8 cellular contexts compared by ENCODE assay signal in genomic region chr22:18000441-18001039, GRCh38. TPM values are rescaled to one million over a fixed set of nuclear protein-coding genes. Genes with fewer than 3 reads are reported as not detected.
DNase-seq lines count a peak whose midpoint lies in the region; ATAC-seq, FAIRE-seq and TF ChIP-seq lines count a peak whose summit lies in the region.

No MANE protein-coding gene starts in this region.

- POLR2A ChIA-PET in activated B cell treated with CpG ODN at 0.5 μM for 24 hours (lab: Charles Lee): interaction anchor here (0.7 to 7.4 kb wide), 14 partner anchors 10 to 442 kb away, joined by 3 to 66 read pairs (median 7); partner anchors contain the start of genes MICAL3 and PEX26
- POLR2A ChIA-PET in H1 (lab: Charles Lee; ENCODE audit: partially characterized antibody): interaction anchor here (0.7 to 1.7 kb wide), 2 partner anchors 9 to 78 kb away, joined by 3 read pairs; no protein-coding TSS in a partner anchor

- no peak overlapping the region for H2BK12ac ChIP-seq in H1 (ENCODE audit: low read depth, low read length)

- peaks cover 85% of the 10 kb centered on the region for H3K4me1 Mint-ChIP-seq in activated B cell treated with CpG ODN at 0.5 μM for 24 hours
- peaks cover 59 to 86% (median 86%) of the 10 kb centered on the region in 3 donors for H3K4me1 Mint-ChIP-seq in naive B cell

- H3K36me3 Mint-ChIP-seq in activated B cell treated with CpG ODN at 0.5 μM for 24 hours (ENCODE audit: low read depth): peaks cover 10% of the 10 kb centered on the region
- no peaks in the 10 kb centered on the region for H3K36me3 Mint-ChIP-seq in naive B cell

- peaks cover 0 to 3% (median 3%) of the 10 kb centered on the region in 4 experiments; a peak in 4 of 7 replicates for H3K4me1 ChIP-seq in H1 (replicated peaks in 1 of 4; ENCODE audit: control insufficient read depth in 3 of 4, insufficient read depth in 4 of 4, low read length in 3 of 4)

- no peaks in the 10 kb centered on the region for H3K36me3 ChIP-seq in H1 (ENCODE audit: control insufficient read depth in 2 of 4, insufficient read depth in 4 of 4, low read length in 3 of 4)

- DNase-seq in NCI-H82 (lab: John Stamatoyannopoulos, UW) (peak; percentile 44), NCI-H82 treated with DMSO at 0.1 percent for 48 hours (lab: John Stamatoyannopoulos, UW; ENCODE audit: unreplicated experiment) (no peak), activated B cell treated with CpG ODN at 0.5 μM for 24 hours (peak; percentile 57), H1 (ENCODE audit: low read depth in 1 of 2, low spot score in 2 of 2) (peak in 1 of 2 experiments; percentile 63), naive B cell (peak; percentile 61), GM13976 (ENCODE audit: low spot score) (no peak)

- H2BK20ac ChIP-seq in H1 (ENCODE audit: low read length): no peak overlapping the region

- CTCF ChIA-PET in activated B cell treated with CpG ODN at 0.5 μM for 24 hours (lab: Charles Lee) (interaction anchor here (0.7 to 7.1 kb wide), 5 partner anchors 23 to 198 kb away, joined by 3 to 57 read pairs (median 4); partner anchors contain the start of genes MICAL3 and PEX26), H1 (lab: Charles Lee; ENCODE audit: partially characterized antibody) (interaction anchor here (0.7 to 3.2 kb wide), 6 partner anchors 10 to 125 kb away, joined by 3 to 21 read pairs (median 4); no protein-coding TSS in a partner anchor)

- no peaks in the 10 kb centered on the region for H3K27me3 Mint-ChIP-seq in activated B cell treated with CpG ODN at 0.5 μM for 24 hours
- H3K27me3 Mint-ChIP-seq in naive B cell: no peaks in the 10 kb centered on the region

- peak overlapping the region; percentile 86 for H3K27ac Mint-ChIP-seq in activated B cell treated with CpG ODN at 0.5 μM for 24 hours
- peak overlapping the region; percentile 86 to 99 (median 96) for H3K27ac Mint-ChIP-seq in naive B cell

- no peak overlapping the region for H4K5ac ChIP-seq in H1 (ENCODE audit: insufficient read length, low read depth, low read length)

- H3K9ac ChIP-seq in H1 (replicated peaks in 1 of 4; ENCODE audit: extremely low read depth in 1 of 4, low read depth in 3 of 4, low read length in 3 of 4): peak overlapping the region; percentile 25 to 88 (median 66); a peak in 4 of 7 replicates

- H4K91ac ChIP-seq in H1 (replicated peaks; ENCODE audit: insufficient read length, low read length): no peak overlapping the region

- H2BK15ac ChIP-seq in H1 (ENCODE audit: low read length): no peak overlapping the region

- in situ Hi-C loops in GM13976 (cut with MboI; ENCODE audit: low sequenced_read_pairs, unreplicated experiment): no loop called here

- no peak overlapping the region for H3K4ac ChIP-seq in H1 (replicated peaks; ENCODE audit: insufficient read length, low read depth, low read length)

- intact Hi-C loops in activated B cell treated with CpG ODN at 0.5 μM for 24 hours (cut with micrococcal nuclease): loop anchor here (1.0 to 5.0 kb wide), 7 partner anchors 11 to 362 kb away; partner anchors contain the start of genes BCL2L13 and MICAL3

- H2BK5ac ChIP-seq in H1 (ENCODE audit: low read depth, low read length): no peak overlapping the region

- no peaks in the 10 kb centered on the region for H3K9me3 ChIP-seq in H1 (ENCODE audit: insufficient read depth in 2 of 2, low read depth in 1 of 2, low read length in 1 of 2)

- ATAC-seq in activated B cell treated with CpG ODN at 0.5 μM for 24 hours (ENCODE audit: low read depth) (peak; percentile 4), naive B cell (ENCODE audit: low read depth in 2 of 2) (peak; percentile 22 to 35), GM18867 (IDR thresholded peaks at IDR 0.05; ENCODE audit: unreplicated experiment) (no peak), GM21576 (IDR thresholded peaks at IDR 0.05; ENCODE audit: unreplicated experiment) (no peak)

- H3K9me3 Mint-ChIP-seq in activated B cell treated with CpG ODN at 0.5 μM for 24 hours: no peaks in the 10 kb centered on the region
- no peaks in the 10 kb centered on the region for H3K9me3 Mint-ChIP-seq in naive B cell

- no peak overlapping the region for H3K56ac ChIP-seq in H1 (replicated peaks; ENCODE audit: insufficient read length, low read depth, low read length)

- FAIRE-seq in H1 (lab: Jason Lieb, UNC): no peak

- H4K8ac ChIP-seq in H1 (ENCODE audit: extremely low read depth, insufficient read depth, low read length): peak overlapping the region; percentile 45; the same call in 1 of the 2 replicates

- H3K79me2 ChIP-seq in H1 (ENCODE audit: control insufficient read depth in 1 of 2, insufficient read depth in 2 of 2, low read length in 2 of 2): peaks cover 14 to 39% of the 10 kb centered on the region in 2 experiments

- no peak overlapping the region for H2AK5ac ChIP-seq in H1 (ENCODE audit: low read depth, low read length)

- H2AFZ ChIP-seq in H1 (ENCODE audit: low read length): no peak overlapping the region

- H3K23ac ChIP-seq in H1 (ENCODE audit: insufficient read length): no peak overlapping the region

- no peak for TF ChIP-seq EP300 in H1 (IDR thresholded peaks at IDR 0.05; ENCODE audit: borderline replicate concordance in 1 of 2, low read depth in 2 of 2, low read length in 2 of 2)

- TF ChIP-seq CTCF in activated B cell treated with CpG ODN at 0.5 μM for 24 hours (IDR thresholded peaks at IDR 0.05) (no peak), H1 (IDR thresholded peaks at IDR 0.05; ENCODE audit: control extremely low read depth in 1 of 3, insufficient read depth in 1 of 3, low read depth in 1 of 3, low read length in 3 of 3) (no peak), GM13976 (IDR thresholded peaks at IDR 0.05; ENCODE audit: borderline replicate concordance, control extremely low read depth, extremely low read depth, insufficient read depth, missing control alignments) (no peak)

- H3K23me2 ChIP-seq in H1 (ENCODE audit: low read depth, low read length): peaks cover 5% of the 10 kb centered on the region; the same call in 1 of the 2 replicates

- no peak overlapping the region for H3K14ac ChIP-seq in H1 (ENCODE audit: insufficient read length)

- H3K4me2 ChIP-seq in H1 (ENCODE audit: insufficient read depth in 1 of 2, low read depth in 2 of 2, low read length in 2 of 2): peak overlapping the region; percentile 76 to 87

- peak overlapping the region; percentile 88 for H3K4me3 Mint-ChIP-seq in activated B cell treated with CpG ODN at 0.5 μM for 24 hours
- H3K4me3 Mint-ChIP-seq in naive B cell: peak overlapping the region; percentile 89 to 95 (median 92)

- no peak overlapping the region for H2BK120ac ChIP-seq in H1 (replicated peaks; ENCODE audit: low read depth, low read length)

- H3K79me1 ChIP-seq in H1 (ENCODE audit: low read depth, low read length): no peaks in the 10 kb centered on the region; the same call in 1 of the 2 replicates

- WGBS in H1 (ENCODE audit: extremely low coverage in 1 of 2, insufficient coverage in 1 of 2, insufficient read length in 1 of 2, insufficient replicate concordance in 2 of 2, low coverage in 1 of 2, low lambda C conversion rate in 2 of 2, missing lambda C conversion rate in 1 of 2), 2 experiments: 6% methylated on average over 17 of the region's 52 CpGs; no CpG with 5 or more reads in 1 of the 2 experiments

- H3K27me3 ChIP-seq in H1 (replicated peaks in 1 of 4; ENCODE audit: control insufficient read depth in 3 of 4, extremely low read depth in 1 of 4, insufficient read depth in 3 of 4, low read length in 3 of 4): no peaks in the 10 kb centered on the region

- no peak for TF ChIP-seq RAD21 in H1 (IDR thresholded peaks at IDR 0.05 in 1 of 2, conservative IDR thresholded peaks at IDR 0.05 in 1 of 2; ENCODE audit: low read depth in 2 of 2, low read length in 2 of 2)

- no peak overlapping the region for H3K27ac ChIP-seq in H1 (ENCODE audit: low read depth, low read length)

- peak overlapping the region; percentile 53 to 85 (median 56) for H3K4me3 ChIP-seq in H1 (ENCODE audit: extremely low read depth in 1 of 4, insufficient read depth in 2 of 4, low read depth in 3 of 4, low read length in 4 of 4)

- H4K20me1 ChIP-seq in H1 (replicated peaks in 1 of 2; ENCODE audit: control insufficient read depth in 1 of 2, insufficient read depth in 2 of 2, low read length in 2 of 2): peaks cover 6 to 13% of the 10 kb centered on the region in 2 experiments

- peak overlapping the region; percentile 60; the same call in 1 of the 2 replicates for H3K18ac ChIP-seq in H1 (ENCODE audit: extremely low read depth, low read length)

- no peak for TF ChIP-seq POLR2A in H1 (IDR thresholded peaks at IDR 0.05; ENCODE audit: control extremely low read depth in 1 of 2, low read depth in 2 of 2, low read length in 2 of 2)

TF ChIP-seq in H1, 55 proteins besides CTCF, POLR2A, EP300 and RAD21 (continues in another document):
- TF ChIP-seq SP4 (IDR thresholded peaks at IDR 0.05; ENCODE audit: low read length): no peak
- 0 out of 2 replicates have a peak, but pooled peaks have one; percentile 27 for TF ChIP-seq SUZ12 (IDR thresholded peaks at IDR 0.05; ENCODE audit: low read length)
- TF ChIP-seq, protein P1, sequence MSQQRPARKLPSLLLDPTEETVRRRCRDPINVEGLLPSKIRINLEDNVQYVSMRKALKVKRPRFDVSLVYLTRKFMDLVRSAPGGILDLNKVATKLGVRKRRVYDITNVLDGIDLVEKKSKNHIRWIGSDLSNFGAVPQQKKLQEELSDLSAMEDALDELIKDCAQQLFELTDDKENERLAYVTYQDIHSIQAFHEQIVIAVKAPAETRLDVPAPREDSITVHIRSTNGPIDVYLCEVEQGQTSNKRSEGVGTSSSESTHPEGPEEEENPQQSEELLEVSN (IDR thresholded peaks at IDR 0.05): peak; percentile 44; the same call in 1 of the 2 replicates
- no peak for TF ChIP-seq RXRA (IDR thresholded peaks at IDR 0.05; ENCODE audit: insufficient read depth, low read depth, low read length)
- TF ChIP-seq CBX5 (IDR thresholded peaks at IDR 0.05; ENCODE audit: low read depth, low read length): no peak
- no peak for TF ChIP-seq POU5F1 (IDR thresholded peaks at IDR 0.05; ENCODE audit: low read depth, low read length)
- TF ChIP-seq KDM4A (IDR thresholded peaks at IDR 0.05; ENCODE audit: low read depth, low read length, severe bottlenecking): peak; percentile 63

RNA-seq across cellular contexts. Expression of gene MICAL3, which starts 23.8 kb away (rescaled TPM):
- 232 and 257 TPM in 2 replicates for total RNA-seq in activated B cell treated with CpG ODN at 0.5 μM for 24 hours
- total RNA-seq in H1 (2021; fragmentation: NEBNext Ultra II Directional; extraction: Animal tissue kit (Norgen Biotek cat#: 25700)): 39.2 and 41.8 TPM in 2 replicates
- polyA plus RNA-seq in H1 (2011; rRNA removed) (8.3 and 10.8 TPM in 2 replicates), naive B cell (ENCODE audit: low read depth in 6 of 6) (10 to 100 TPM; 10.9 to 28.0 (median 15.6) TPM)
- 10.7 TPM for polyA plus RNA-seq in H1 (2011; cell fraction: cytosol; rRNA removed)
- polyA plus RNA-seq in H1 (2011; cell fraction: nucleus; rRNA removed): 32.8 TPM
- 18.4 to 26.8 TPM (median 20.0 TPM) in 4 replicates for polyA plus RNA-seq in H1 (2012, experiment 1 of 2)
- polyA plus RNA-seq in H1 (2012, experiment 2 of 2): 5.5 TPM
- 13.1 TPM for polyA plus RNA-seq in H1 (2013, experiment 1 of 2)
- polyA plus RNA-seq in H1 (2013, experiment 2 of 2): 13.3 TPM
- 31.2 and 33.7 TPM in 2 replicates for polyA minus RNA-seq in H1 (2011; rRNA and poly(A)+ RNA removed)
- 13.2 TPM for polyA minus RNA-seq in H1 (2011; cell fraction: cytosol; rRNA and poly(A)+ RNA removed)
- polyA minus RNA-seq in H1 (2011; cell fraction: nucleus; rRNA and poly(A)+ RNA removed): 34.5 TPM

Comparison
In these comparisons a context has a peak if more than half of its experiments do, and no peak if none do; other contexts are left out.
1. DNase-seq: peak in NCI-H82 (single experiment), activated B cell treated with CpG ODN at 0.5 μM for 24 hours (single experiment) and naive B cell (single experiment); none in NCI-H82 treated with DMSO at 0.1 percent for 48 hours (single experiment) and GM13976 (single experiment).
2. ATAC-seq: peak in activated B cell treated with CpG ODN at 0.5 μM for 24 hours (single experiment) and naive B cell (2 of 2); none in GM18867 (single experiment) and GM21576 (single experiment).